ENCODE assay signal across 10 cellular contexts in genomic region chr1:29256979-29257804, GRCh38. TPM values are rescaled to one million over a fixed set of nuclear protein-coding genes. Genes with fewer than 3 reads are reported as not detected.
DNase-seq lines count a peak whose midpoint lies in the region; ATAC-seq and TF ChIP-seq lines count a peak whose summit lies in the region.
"Had no signal": no experiment of that assay in that cellular context is flagged by ENCODE, and none has a peak within 500 bp of the region (broad histone marks: within the 10 kb centered on the region; RNA-seq: fewer than 3 reads in every experiment).

No MANE protein-coding gene starts in this region.

- no peak overlapping the region for H2BK15ac ChIP-seq in mesendoderm (replicated peaks; ENCODE audit: low read depth)

- H3K9me3 Mint-ChIP-seq in CD14-positive monocyte: peaks cover 0 to 7% (median 2%) of the 10 kb centered on the region in 7 donors
- H3K9me3 Mint-ChIP-seq in CD4-positive, alpha-beta memory T cell: peaks cover 0 to 1% (median 0%) of the 10 kb centered on the region in 8 donors
- H3K9me3 Mint-ChIP-seq: T-helper 2 cell treated with Interferon-gamma antibody and Interleukin-4, amounts not matched to agents 5 μg/mL and 100 μg/mL, for 36 hours had no signal

- peaks cover 12% of the 10 kb centered on the region for H3K79me1 ChIP-seq in mesendoderm (ENCODE audit: low read length)

- DNase-seq in CD14-positive monocyte (ENCODE audit: low spot score) (peak; percentile 38), SK-N-SH (peak; percentile 63), mesendoderm (peak; percentile 62)
- DNase-seq in CD4-positive, alpha-beta memory T cell: no peak
- DNase-seq: MV-4-11 had no signal

- peaks cover 18 to 29% of the 10 kb centered on the region in 2 experiments; a peak in 2 of 4 replicates for H3K4me1 ChIP-seq in SK-N-SH (ENCODE audit: control insufficient read depth in 1 of 2, insufficient read depth in 2 of 2, low read depth in 1 of 2, low read length in 1 of 2)
- H3K4me1 ChIP-seq in mesendoderm (ENCODE audit: control insufficient read depth, low read depth, low read length): peaks cover 24% of the 10 kb centered on the region
- peaks cover 15% of the 10 kb centered on the region for H3K4me1 ChIP-seq in CD4-positive, alpha-beta memory T cell (ENCODE audit: insufficient read depth, low read length)

- peak overlapping the region; percentile 24 for H3K18ac ChIP-seq in mesendoderm (ENCODE audit: low read length)

- H3K9me3 ChIP-seq in KOPT-K1 (ENCODE audit: insufficient read depth, low read length, poor library complexity, severe bottlenecking): no peaks in the 10 kb centered on the region
- H3K9me3 ChIP-seq in SK-N-SH: no peaks in the 10 kb centered on the region
- H3K9me3 ChIP-seq in CD4-positive, alpha-beta memory T cell (ENCODE audit: control insufficient read depth in 1 of 2, low read length in 2 of 2): no peaks in the 10 kb centered on the region

- no peak overlapping the region for H2BK120ac ChIP-seq in mesendoderm (ENCODE audit: low read depth, low read length)

- peaks cover 3% of the 10 kb centered on the region in 2 donors for H3K36me3 Mint-ChIP-seq in CD14-positive monocyte
- H3K36me3 Mint-ChIP-seq in CD4-positive, alpha-beta memory T cell: no peaks in the 10 kb centered on the region

- no peak for TF ChIP-seq EP300 in SK-N-SH (IDR thresholded peaks at IDR 0.05; ENCODE audit: borderline replicate concordance in 1 of 2, low read depth in 1 of 2, low read length in 1 of 2)

- no peak overlapping the region for H2AFZ ChIP-seq in SK-N-SH (ENCODE audit: low read depth)

- no peaks in the 10 kb centered on the region for H3F3A ChIP-seq in SK-N-SH (replicated peaks; ENCODE audit: insufficient read depth)

- H3K27me3 ChIP-seq in SK-N-SH (ENCODE audit: insufficient read depth) (no peaks in the 10 kb centered on the region), mesendoderm (ENCODE audit: insufficient read depth, low read length, poor library complexity) (no peaks in the 10 kb centered on the region)
- peaks cover 10% of the 10 kb centered on the region for H3K27me3 ChIP-seq in CD4-positive, alpha-beta memory T cell (ENCODE audit: insufficient read depth, low read length)

- H3K4me2 ChIP-seq in SK-N-SH: peak overlapping the region; percentile 48; the same call in 1 of the 2 replicates
- H3K4me2 ChIP-seq in mesendoderm (ENCODE audit: low read length): no peak overlapping the region

- H3K9ac ChIP-seq in SK-N-SH (no peak overlapping the region), mesendoderm (ENCODE audit: low read length) (peak overlapping the region; percentile 8)

- H2BK5ac ChIP-seq in mesendoderm (ENCODE audit: low read length): peak overlapping the region; percentile 6

- H2AK5ac ChIP-seq in mesendoderm (ENCODE audit: low read length): no peak overlapping the region

- H4K20me1 ChIP-seq in SK-N-SH (ENCODE audit: insufficient read depth): no peaks in the 10 kb centered on the region

- no peak overlapping the region for H3K4me3 ChIP-seq in SK-N-SH (ENCODE audit: low read depth in 2 of 2, low read length in 1 of 2)
- no peak overlapping the region for H3K4me3 ChIP-seq in mesendoderm (ENCODE audit: low read length)
- no peak overlapping the region for H3K4me3 ChIP-seq in CD4-positive, alpha-beta memory T cell (ENCODE audit: low read length in 2 of 2)

- H4K5ac ChIP-seq in mesendoderm (ENCODE audit: low read length): no peak overlapping the region

- peak overlapping the region; percentile 49 for H3K4ac ChIP-seq in mesendoderm (ENCODE audit: low read depth, low read length)

- no peak for ATAC-seq in HG03342 (IDR thresholded peaks at IDR 0.05; ENCODE audit: unreplicated experiment)
- ATAC-seq in HG03097 (IDR thresholded peaks at IDR 0.05; ENCODE audit: low FRiP score, unreplicated experiment): no peak
- ATAC-seq in HG03025 (IDR thresholded peaks at IDR 0.05; ENCODE audit: low FRiP score, unreplicated experiment): no peak

- peaks cover 9% of the 10 kb centered on the region for H3K4me1 Mint-ChIP-seq in CD14-positive monocyte
- H3K4me1 Mint-ChIP-seq in CD4-positive, alpha-beta memory T cell: peaks cover 3 to 10% (median 5%) of the 10 kb centered on the region in 4 donors

- CTCF ChIA-PET in SK-N-SH (lab: Yijun Ruan, JAX): interaction anchor here (1.0 to 1.4 kb wide), 5 partner anchors 12 to 536 kb away, joined by 3 to 4 read pairs (median 3); partner anchors contain the start of gene PTPRU
- CTCF ChIA-PET in CD4-positive, alpha-beta memory T cell (lab: Charles Lee; ENCODE audit: partially characterized antibody): no interaction called here

- H3K79me2 ChIP-seq in SK-N-SH (ENCODE audit: insufficient read depth): no peaks in the 10 kb centered on the region
- peaks cover 5% of the 10 kb centered on the region for H3K79me2 ChIP-seq in mesendoderm (ENCODE audit: control insufficient read depth, insufficient read depth, low read length)

- H3K56ac ChIP-seq in mesendoderm (ENCODE audit: low read length): peak overlapping the region; percentile 82

- TF ChIP-seq RAD21 in SK-N-SH (IDR thresholded peaks at IDR 0.05; ENCODE audit: low read length): no peak

- peaks cover 47 to 57% (median 51%) of the 10 kb centered on the region in 3 donors for H3K27me3 Mint-ChIP-seq in CD14-positive monocyte (ENCODE audit: low read depth in 3 of 3)
- H3K27me3 Mint-ChIP-seq in CD4-positive, alpha-beta memory T cell: peaks cover 21 to 24% of the 10 kb centered on the region in 2 donors

- TF ChIP-seq CTCF in CD14-positive monocyte (IDR thresholded peaks at IDR 0.05) (no peak), SK-N-SH (IDR thresholded peaks at IDR 0.05) (no peak)

- 47% methylated on average over 5 of the region's 11 CpGs for WGBS in SK-N-SH (ENCODE audit: low lambda C conversion rate)
- no CpG with 5 or more reads among the region's 11 CpGs for WGBS in mesendoderm (ENCODE audit: extremely low coverage, insufficient coverage, low lambda C conversion rate)

- no peak overlapping the region for H4K8ac ChIP-seq in mesendoderm (ENCODE audit: low read depth, low read length)

- intact Hi-C loops in CD14-positive monocyte (cut with micrococcal nuclease): no loop called here
- intact Hi-C loops in CD4-positive, alpha-beta memory T cell (cut with micrococcal nuclease): no loop called here

- H3K27ac Mint-ChIP-seq in CD14-positive monocyte: peak overlapping the region in 1 of 7 donors; percentile 2
- H3K27ac Mint-ChIP-seq in CD4-positive, alpha-beta memory T cell: no peak overlapping the region
- H3K27ac Mint-ChIP-seq: T-helper 2 cell treated with Interferon-gamma antibody and Interleukin-4, amounts not matched to agents 5 μg/mL and 100 μg/mL, for 36 hours had no signal

- H3K23ac ChIP-seq in mesendoderm (ENCODE audit: low read length): no peak overlapping the region

- H3K36me3 ChIP-seq in KOPT-K1 (ENCODE audit: insufficient read depth, low read length) (no peaks in the 10 kb centered on the region), SK-N-SH (replicated peaks in 1 of 2; ENCODE audit: control insufficient read depth in 1 of 2, insufficient read depth in 2 of 2, low read length in 1 of 2) (no peaks in the 10 kb centered on the region), mesendoderm (ENCODE audit: control insufficient read depth, insufficient read depth, low read length) (no peaks in the 10 kb centered on the region)
- H3K36me3 ChIP-seq in CD4-positive, alpha-beta memory T cell (ENCODE audit: insufficient read depth, low read length): no peaks in the 10 kb centered on the region

- H3K9me2 ChIP-seq in SK-N-SH: no peaks in the 10 kb centered on the region

- POLR2A ChIA-PET in SK-N-SH (lab: Yijun Ruan, JAX): interaction anchor here (1.0 kb wide), 1 partner anchor 11 kb away, joined by 5 read pairs; no protein-coding TSS in a partner anchor
- POLR2A ChIA-PET in CD4-positive, alpha-beta memory T cell (lab: Charles Lee; ENCODE audit: partially characterized antibody): interaction anchor here (1.0 kb wide), 1 partner anchor 26 kb away, joined by 3 read pairs; the partner anchor contains the start of gene MECR

- no peak overlapping the region for H3K4me3 Mint-ChIP-seq in CD14-positive monocyte
- H3K4me3 Mint-ChIP-seq in CD4-positive, alpha-beta memory T cell: peak overlapping the region in 1 of 8 donors; percentile 63
- H3K4me3 Mint-ChIP-seq: T-helper 2 cell treated with Interferon-gamma antibody and Interleukin-4, amounts not matched to agents 5 μg/mL and 100 μg/mL, for 36 hours had no signal

- H3K27ac ChIP-seq in KOPT-K1 (ENCODE audit: low read depth, low read length, poor library complexity, severe bottlenecking) (peak overlapping the region; percentile 51), SK-N-SH (ENCODE audit: low read depth in 2 of 2, low read length in 1 of 2) (no peak overlapping the region; a peak in 1 of 4 replicates), mesendoderm (ENCODE audit: low read depth, low read length) (no peak overlapping the region)
- no peak overlapping the region for H3K27ac ChIP-seq in CD4-positive, alpha-beta memory T cell (ENCODE audit: low read depth, low read length)

TF ChIP-seq in SK-N-SH, 30 proteins besides CTCF, POLR2A, EP300 and RAD21:
- TF ChIP-seq FOXM1 (IDR thresholded peaks at IDR 0.05; ENCODE audit: low read depth) (no peak), NFIC (IDR thresholded peaks at IDR 0.05; ENCODE audit: borderline replicate concordance) (peak; percentile 47; the same call in 1 of the 2 replicates)

RNA-seq across cellular contexts. Expression of gene PTPRU, which starts 20.9 kb away (rescaled TPM):
- under 1 TPM in 1 of 2 donors, not detected in 1; 0.42 TPM for polyA plus RNA-seq in CD14-positive monocyte
- 2.9 and 3.5 TPM in 2 replicates for polyA plus RNA-seq in SK-N-SH (2012; rRNA removed)
- polyA plus RNA-seq in SK-N-SH (2012; cell fraction: cytosol; rRNA removed): 1.5 and 2.9 TPM in 2 replicates
- polyA plus RNA-seq in SK-N-SH (2012; cell fraction: nucleus; rRNA removed): 6.8 and 12.6 TPM in 2 replicates
- polyA plus RNA-seq in mesendoderm (2013, experiment 1 of 2): 25.6 TPM
- 25.8 TPM for polyA plus RNA-seq in mesendoderm (2013, experiment 2 of 2)
- under 1 TPM in 1 of 2 experiments, not detected in 1; 0.38 TPM for total RNA-seq in CD4-positive, alpha-beta memory T cell
- not detected for polyA plus RNA-seq in CD4-positive, alpha-beta memory T cell

RNA-seq across cellular contexts. Expression of gene MECR, which starts 26.5 kb away (rescaled TPM):
- polyA plus RNA-seq in CD14-positive monocyte (1 to 10 TPM; 6.3 to 7.5 TPM), SK-N-SH (2012; rRNA removed) (38.3 and 38.7 TPM in 2 replicates)
- polyA plus RNA-seq in SK-N-SH (2012; cell fraction: cytosol; rRNA removed): 28.6 and 32.9 TPM in 2 replicates
- 48.3 and 55.4 TPM in 2 replicates for polyA plus RNA-seq in SK-N-SH (2012; cell fraction: nucleus; rRNA removed)
- polyA plus RNA-seq in mesendoderm (2013, experiment 1 of 2): 21.4 TPM
- 23.3 TPM for polyA plus RNA-seq in mesendoderm (2013, experiment 2 of 2)
- 10 to 100 TPM; 15.8 to 17.1 TPM for total RNA-seq in CD4-positive, alpha-beta memory T cell
- 10 to 100 TPM; 12.0 to 12.6 TPM for polyA plus RNA-seq in CD4-positive, alpha-beta memory T cell

Comparison
In these comparisons a context has a peak if more than half of its experiments do, and no peak if none do; other contexts are left out.
1. DNase-seq: peak in CD14-positive monocyte (single experiment), SK-N-SH (single experiment) and mesendoderm (single experiment); none in CD4-positive, alpha-beta memory T cell (0 of 5).